8 cellular contexts compared by ENCODE assay signal in the genomic region with DNA sequence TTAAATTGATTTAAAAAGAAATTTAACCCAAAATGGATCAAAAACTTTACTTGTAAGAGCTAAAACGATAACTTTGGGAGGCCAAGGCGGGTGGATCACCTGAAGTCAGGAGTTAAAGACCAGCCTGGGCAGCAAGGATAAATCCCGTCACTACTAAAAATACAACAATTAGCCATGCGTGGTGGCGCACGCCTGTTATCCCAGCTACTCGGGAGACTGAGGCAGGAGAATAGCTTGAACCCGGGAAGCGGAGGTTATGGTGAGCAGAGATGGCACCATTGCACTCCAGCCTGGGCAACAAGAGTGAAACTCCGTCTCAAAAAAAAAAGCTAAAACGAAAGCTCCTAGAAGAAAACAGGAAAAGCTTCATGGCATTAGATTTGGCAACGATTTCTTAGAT. TPM values are rescaled to one million over a fixed set of nuclear protein-coding genes. Genes with fewer than 3 reads are reported as not detected.
DNase-seq lines count a peak whose midpoint lies in the region; TF ChIP-seq lines count a peak whose summit lies in the region.
"Not testable (repeated sequence)": the region's sequence is repeated elsewhere in the genome, so short reads cannot be mapped to it uniquely, and the experiment has no call there.

No MANE protein-coding gene starts in this region.

- intact Hi-C loops in Caco-2 (cut with micrococcal nuclease; ENCODE audit: unreplicated experiment); uterus (cut with DNase I; ENCODE audit: low total_unique reads): not testable (repeated sequence)

- not testable (repeated sequence) for H3K36me3 ChIP-seq in Caco-2 (ENCODE audit: control insufficient read depth, insufficient read depth, low read length); MG63; adipocyte (ENCODE audit: control insufficient read depth, insufficient read depth, low read length, severe bottlenecking); mesenchymal stem cell (ENCODE audit: control insufficient read depth in 1 of 2, insufficient read depth in 2 of 2, low read depth in 1 of 2, low read length in 2 of 2); skeletal muscle tissue (ENCODE audit: control insufficient read depth in 3 of 3, insufficient read depth in 3 of 3, low read length in 3 of 3); uterus

- not testable (repeated sequence) for H3K79me1 ChIP-seq in mesenchymal stem cell (replicated peaks; ENCODE audit: low read length, poor library complexity, severe bottlenecking)

- TF ChIP-seq POLR2A in uterus (IDR thresholded peaks at IDR 0.05), result not testable (repeated sequence)

- DNase-seq in Caco-2; MG63; adipocyte (ENCODE audit: low read depth); epithelial cell of proximal tubule (ENCODE audit: low read depth); mesenchymal stem cell; uterus: not testable (repeated sequence)

- H3K27me3 ChIP-seq in Caco-2 (replicated peaks; ENCODE audit: control insufficient read depth, insufficient read depth, low read length); MG63; adipocyte (replicated peaks; ENCODE audit: control insufficient read depth, insufficient read depth, low read length); mesenchymal stem cell (ENCODE audit: control insufficient read depth in 1 of 2, insufficient read depth in 1 of 2, low read length in 2 of 2); skeletal muscle tissue (ENCODE audit: control insufficient read depth in 3 of 3, insufficient read depth in 3 of 3, low read length in 3 of 3); uterus: not testable (repeated sequence)

- H2BK12ac ChIP-seq in mesenchymal stem cell (ENCODE audit: low read length in 2 of 2), result not testable (repeated sequence)

- WGBS in mesenchymal stem cell, result 96% methylated on average over 12 of the region's 12 CpGs

- not testable (repeated sequence) for H2BK15ac ChIP-seq in mesenchymal stem cell (ENCODE audit: low read depth, poor library complexity, severe bottlenecking)

- not testable (repeated sequence) for H2AFZ ChIP-seq in mesenchymal stem cell (ENCODE audit: low read depth, low read length)

- H3K18ac ChIP-seq in mesenchymal stem cell (ENCODE audit: low read depth in 1 of 2, low read length in 2 of 2), result not testable (repeated sequence)

- peaks cover 11% of the 10 kb centered on the region for H3K36me3 Mint-ChIP-seq in Caco-2 (ENCODE audit: insufficient read depth, unreplicated experiment)

- not testable (repeated sequence) for TF ChIP-seq CTCF in Caco-2 (IDR thresholded peaks at IDR 0.05; ENCODE audit: insufficient read depth in 1 of 2, low read depth in 1 of 2, low read length in 1 of 2, severe bottlenecking in 1 of 2, unreplicated experiment in 1 of 2); VCaP (conservative IDR thresholded peaks at IDR 0.05); epithelial cell of proximal tubule (conservative IDR thresholded peaks at IDR 0.05; ENCODE audit: low read depth, low read length); uterus (IDR thresholded peaks at IDR 0.05)

- not testable (repeated sequence) for H3K27me3 Mint-ChIP-seq in Caco-2 (ENCODE audit: insufficient read depth, unreplicated experiment)

- H2BK5ac ChIP-seq in mesenchymal stem cell (ENCODE audit: low read depth, low read length, poor library complexity, severe bottlenecking), result not testable (repeated sequence)

- H3K4me3 ChIP-seq in Caco-2 (ENCODE audit: low read depth, low read length) (peak overlapping the region; percentile 54), MG63 (peak overlapping the region; percentile 98), adipocyte (ENCODE audit: low read length) (peak overlapping the region; percentile 93), epithelial cell of proximal tubule (ENCODE audit: low read depth, low read length) (peak overlapping the region; percentile 73), mesenchymal stem cell (ENCODE audit: insufficient read depth in 1 of 2, low read depth in 1 of 2, low read length in 2 of 2) (peak overlapping the region in 1 of 2 experiments; percentile 90), skeletal muscle tissue (ENCODE audit: low read length in 3 of 3) (peak overlapping the region; percentile 84 to 89 (median 87)), uterus (peak overlapping the region in 1 of 2 donors; percentile 52)

- peak overlapping the region; percentile 94 for H3K27ac ChIP-seq in VCaP
- H3K27ac ChIP-seq in mesenchymal stem cell (ENCODE audit: low read length, poor library complexity, severe bottlenecking), result not testable (repeated sequence)
- peak overlapping the region; percentile 87 for H3K27ac ChIP-seq in skeletal muscle tissue (ENCODE audit: low read depth, low read length)
- peak overlapping the region; percentile 85 to 89 for H3K27ac ChIP-seq in uterus

- not testable (repeated sequence) for H3K9me3 ChIP-seq in Caco-2; MG63; adipocyte (ENCODE audit: control insufficient read depth, low read length); mesenchymal stem cell (ENCODE audit: control insufficient read depth, low read length); skeletal muscle tissue (ENCODE audit: control insufficient read depth in 3 of 3, low read length in 3 of 3); uterus

- H3K4me3 Mint-ChIP-seq in Caco-2 (ENCODE audit: unreplicated experiment), result peak overlapping the region; percentile 96

- H4K8ac ChIP-seq in mesenchymal stem cell (ENCODE audit: low read length), result not testable (repeated sequence)

- H3K23ac ChIP-seq in mesenchymal stem cell (ENCODE audit: low read length in 2 of 2), result not testable (repeated sequence)

- not testable (repeated sequence) for H3K4ac ChIP-seq in mesenchymal stem cell (ENCODE audit: low read depth in 1 of 2, low read length in 2 of 2)

- H3K4me1 ChIP-seq in Caco-2 (peaks cover 13% of the 10 kb centered on the region), adipocyte (ENCODE audit: control insufficient read depth, insufficient read depth, low read length) (peaks cover 31% of the 10 kb centered on the region), skeletal muscle tissue (ENCODE audit: control insufficient read depth in 3 of 3, insufficient read depth in 3 of 3, low read length in 3 of 3) (peaks cover 32 to 34% (median 34%) of the 10 kb centered on the region in 3 donors), uterus (peaks cover 0 to 12% of the 10 kb centered on the region in 2 donors)
- not testable (repeated sequence) for H3K4me1 ChIP-seq in mesenchymal stem cell (ENCODE audit: control insufficient read depth, insufficient read depth, low read depth, low read length)

- H3K4me1 Mint-ChIP-seq in Caco-2 (ENCODE audit: low read depth, unreplicated experiment), result not testable (repeated sequence)

- POLR2A ChIA-PET in Caco-2 (lab: Charles Lee), result interaction anchor here (0.7 to 1.4 kb wide), 3 partner anchors 24 to 27 kb away, joined by 3 read pairs; a partner anchor contains a TSS

- H3K14ac ChIP-seq in mesenchymal stem cell (ENCODE audit: low read length in 2 of 2), result not testable (repeated sequence)

- H3K9me3 Mint-ChIP-seq in Caco-2 (ENCODE audit: unreplicated experiment), result not testable (repeated sequence)

- BruUV-seq in Caco-2 (replicated peaks; lab: Mats Ljungman, UMichigan), result not testable (repeated sequence)

- peak overlapping the region; percentile 90 for H3K27ac Mint-ChIP-seq in Caco-2 (ENCODE audit: unreplicated experiment)

- H2BK120ac ChIP-seq in mesenchymal stem cell (ENCODE audit: low read depth, low read length), result not testable (repeated sequence)

- peak overlapping the region; percentile 90 for H3K9ac ChIP-seq in adipocyte (ENCODE audit: low read length)
- H3K9ac ChIP-seq in mesenchymal stem cell (ENCODE audit: low read length), result peak overlapping the region; percentile 93
- H3K9ac ChIP-seq in skeletal muscle tissue (ENCODE audit: low read depth in 1 of 3, low read length in 3 of 3), result peak overlapping the region; percentile 85 to 90 (median 88)

- not testable (repeated sequence) for H4K91ac ChIP-seq in mesenchymal stem cell (ENCODE audit: low read length)

- H3K4me2 ChIP-seq in mesenchymal stem cell (ENCODE audit: low read length, poor library complexity, severe bottlenecking), result not testable (repeated sequence)

- not testable (repeated sequence) for H2AK5ac ChIP-seq in mesenchymal stem cell (ENCODE audit: low read length, severe bottlenecking)

- CTCF ChIA-PET in Caco-2 (lab: Charles Lee), result interaction anchor here (0.6 to 1.3 kb wide), 2 partner anchors 27 to 1475 kb away, joined by 3 to 5 read pairs; a partner anchor contains a TSS

RNA-seq across cellular contexts. Expression of a gene that starts 3.1 kb away (rescaled TPM):
- total RNA-seq in Caco-2 (2022), result 20.0 and 21.6 TPM in 2 replicates
- total RNA-seq in MG63 (2014; rRNA removed; shearing (Covaris generic); ENCODE audit: low replicate concordance), result 32.6 and 51.9 TPM in 2 replicates
- total RNA-seq in epithelial cell of proximal tubule, result 21.8 and 28.5 TPM in 2 replicates
- polyA plus RNA-seq in mesenchymal stem cell (2013, experiment 1 of 2), result 7.3 TPM
- 7.2 TPM for polyA plus RNA-seq in mesenchymal stem cell (2013, experiment 2 of 2)
- 5.7 TPM for total RNA-seq in skeletal muscle tissue
- 10 to 100 TPM in 2 of 4 donors, 1 to 10 TPM in 1, under 1 TPM in 1; 0.59 to 14.0 (median 7.2) TPM for total RNA-seq in uterus

RNA-seq across cellular contexts. Expression of a gene that starts 5.8 kb away (rescaled TPM):
- total RNA-seq in Caco-2 (2022) (62.6 and 63.8 TPM in 2 replicates), epithelial cell of proximal tubule (30.8 and 49.5 TPM in 2 replicates), skeletal muscle tissue (30.3 TPM), uterus (10 to 100 TPM; 42.8 to 89.5 (median 65.4) TPM)
- total RNA-seq in MG63 (2014; rRNA removed; shearing (Covaris generic); ENCODE audit: low replicate concordance), result 43.1 and 64.2 TPM in 2 replicates
- polyA plus RNA-seq in mesenchymal stem cell (2013, experiment 1 of 2), result 30.4 TPM
- polyA plus RNA-seq in mesenchymal stem cell (2013, experiment 2 of 2), result 28.6 TPM

RNA-seq across cellular contexts. Expression of a gene that starts 25.4 kb away (rescaled TPM):
- total RNA-seq in Caco-2 (2022) (26.1 and 29.6 TPM in 2 replicates), epithelial cell of proximal tubule (26.6 and 32.7 TPM in 2 replicates), skeletal muscle tissue (11.5 TPM), uterus (10 to 100 TPM in 2 of 4 donors, 1 to 10 TPM in 2; 7.4 to 16.5 (median 11.6) TPM)
- total RNA-seq in MG63 (2014; rRNA removed; shearing (Covaris generic); ENCODE audit: low replicate concordance), result 25.7 and 27.5 TPM in 2 replicates
- 5.6 TPM for polyA plus RNA-seq in mesenchymal stem cell (2013, experiment 1 of 2)
- polyA plus RNA-seq in mesenchymal stem cell (2013, experiment 2 of 2), result 5.7 TPM

RNA-seq across cellular contexts. Expression of a gene that starts 26.1 kb away (rescaled TPM):
- 64.9 and 69.8 TPM in 2 replicates for total RNA-seq in Caco-2 (2022)
- 9.5 and 45.8 TPM in 2 replicates for total RNA-seq in MG63 (2014; rRNA removed; shearing (Covaris generic); ENCODE audit: low replicate concordance)
- 19.8 and 25.3 TPM in 2 replicates for total RNA-seq in epithelial cell of proximal tubule
- 23.9 TPM for polyA plus RNA-seq in mesenchymal stem cell (2013, experiment 1 of 2)
- 23.2 TPM for polyA plus RNA-seq in mesenchymal stem cell (2013, experiment 2 of 2)
- total RNA-seq in skeletal muscle tissue, result 14.1 TPM
- 10 to 100 TPM; 15.9 to 92.0 (median 19.8) TPM for total RNA-seq in uterus

RNA-seq across cellular contexts. Expression of a gene that starts 44.9 kb away (rescaled TPM):
- total RNA-seq in Caco-2 (2022) (1.7 and 1.8 TPM in 2 replicates), epithelial cell of proximal tubule (24.6 and 24.7 TPM in 2 replicates), skeletal muscle tissue (19.8 TPM), uterus (100 to 1,000 TPM in 1 of 4 donors, 10 to 100 TPM in 2, 1 to 10 TPM in 1; 4.4 to 968 (median 60.1) TPM)
- total RNA-seq in MG63 (2014; rRNA removed; shearing (Covaris generic); ENCODE audit: low replicate concordance), result 10.5 and 13.7 TPM in 2 replicates
- polyA plus RNA-seq in mesenchymal stem cell (2013, experiment 1 of 2), result 5.5 TPM
- 5.3 TPM for polyA plus RNA-seq in mesenchymal stem cell (2013, experiment 2 of 2)
